ENCODE assay signal across 1 cellular context in the genomic region with DNA sequence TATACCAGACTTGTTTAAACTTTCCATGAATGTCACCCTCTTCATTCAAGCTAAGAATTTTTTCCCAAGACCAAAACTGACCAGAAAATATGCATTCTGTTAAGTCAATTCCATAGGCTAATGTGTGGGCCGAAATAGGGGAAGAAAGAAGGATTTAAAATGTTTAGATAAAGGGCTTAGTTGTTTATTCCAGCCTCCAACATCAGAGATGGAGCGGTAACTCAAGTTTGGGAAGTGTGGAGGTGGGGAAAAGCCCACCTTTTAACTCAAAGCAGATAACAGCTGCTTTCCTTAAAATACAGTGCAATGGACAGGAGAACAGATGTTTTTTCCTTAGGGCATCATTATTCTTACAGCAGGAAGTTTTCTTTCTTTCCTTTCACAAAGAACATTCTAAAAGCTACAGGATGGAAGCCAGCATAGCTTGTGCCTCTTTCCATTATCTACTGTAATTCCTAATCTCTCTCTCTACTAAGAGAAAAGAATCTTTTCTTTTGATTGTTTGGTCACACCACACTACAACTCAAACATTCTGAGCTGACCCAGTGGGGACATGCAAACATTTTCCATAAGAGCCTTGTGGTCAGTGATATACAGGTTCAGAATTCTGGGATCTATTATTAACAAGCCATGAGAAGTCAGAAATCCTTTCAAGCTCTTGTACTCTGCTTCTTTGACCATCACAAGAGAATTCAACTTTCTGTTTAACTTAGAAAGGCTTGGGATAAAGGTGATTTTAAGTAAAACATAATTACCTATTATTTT.
TF ChIP-seq lines count a peak whose summit lies in the region.

No MANE protein-coding gene starts in this region.

TF ChIP-seq in GM23338, 12 proteins besides CTCF, POLR2A, EP300 and RAD21 (continued from another document):
- TF ChIP-seq, protein P1, sequence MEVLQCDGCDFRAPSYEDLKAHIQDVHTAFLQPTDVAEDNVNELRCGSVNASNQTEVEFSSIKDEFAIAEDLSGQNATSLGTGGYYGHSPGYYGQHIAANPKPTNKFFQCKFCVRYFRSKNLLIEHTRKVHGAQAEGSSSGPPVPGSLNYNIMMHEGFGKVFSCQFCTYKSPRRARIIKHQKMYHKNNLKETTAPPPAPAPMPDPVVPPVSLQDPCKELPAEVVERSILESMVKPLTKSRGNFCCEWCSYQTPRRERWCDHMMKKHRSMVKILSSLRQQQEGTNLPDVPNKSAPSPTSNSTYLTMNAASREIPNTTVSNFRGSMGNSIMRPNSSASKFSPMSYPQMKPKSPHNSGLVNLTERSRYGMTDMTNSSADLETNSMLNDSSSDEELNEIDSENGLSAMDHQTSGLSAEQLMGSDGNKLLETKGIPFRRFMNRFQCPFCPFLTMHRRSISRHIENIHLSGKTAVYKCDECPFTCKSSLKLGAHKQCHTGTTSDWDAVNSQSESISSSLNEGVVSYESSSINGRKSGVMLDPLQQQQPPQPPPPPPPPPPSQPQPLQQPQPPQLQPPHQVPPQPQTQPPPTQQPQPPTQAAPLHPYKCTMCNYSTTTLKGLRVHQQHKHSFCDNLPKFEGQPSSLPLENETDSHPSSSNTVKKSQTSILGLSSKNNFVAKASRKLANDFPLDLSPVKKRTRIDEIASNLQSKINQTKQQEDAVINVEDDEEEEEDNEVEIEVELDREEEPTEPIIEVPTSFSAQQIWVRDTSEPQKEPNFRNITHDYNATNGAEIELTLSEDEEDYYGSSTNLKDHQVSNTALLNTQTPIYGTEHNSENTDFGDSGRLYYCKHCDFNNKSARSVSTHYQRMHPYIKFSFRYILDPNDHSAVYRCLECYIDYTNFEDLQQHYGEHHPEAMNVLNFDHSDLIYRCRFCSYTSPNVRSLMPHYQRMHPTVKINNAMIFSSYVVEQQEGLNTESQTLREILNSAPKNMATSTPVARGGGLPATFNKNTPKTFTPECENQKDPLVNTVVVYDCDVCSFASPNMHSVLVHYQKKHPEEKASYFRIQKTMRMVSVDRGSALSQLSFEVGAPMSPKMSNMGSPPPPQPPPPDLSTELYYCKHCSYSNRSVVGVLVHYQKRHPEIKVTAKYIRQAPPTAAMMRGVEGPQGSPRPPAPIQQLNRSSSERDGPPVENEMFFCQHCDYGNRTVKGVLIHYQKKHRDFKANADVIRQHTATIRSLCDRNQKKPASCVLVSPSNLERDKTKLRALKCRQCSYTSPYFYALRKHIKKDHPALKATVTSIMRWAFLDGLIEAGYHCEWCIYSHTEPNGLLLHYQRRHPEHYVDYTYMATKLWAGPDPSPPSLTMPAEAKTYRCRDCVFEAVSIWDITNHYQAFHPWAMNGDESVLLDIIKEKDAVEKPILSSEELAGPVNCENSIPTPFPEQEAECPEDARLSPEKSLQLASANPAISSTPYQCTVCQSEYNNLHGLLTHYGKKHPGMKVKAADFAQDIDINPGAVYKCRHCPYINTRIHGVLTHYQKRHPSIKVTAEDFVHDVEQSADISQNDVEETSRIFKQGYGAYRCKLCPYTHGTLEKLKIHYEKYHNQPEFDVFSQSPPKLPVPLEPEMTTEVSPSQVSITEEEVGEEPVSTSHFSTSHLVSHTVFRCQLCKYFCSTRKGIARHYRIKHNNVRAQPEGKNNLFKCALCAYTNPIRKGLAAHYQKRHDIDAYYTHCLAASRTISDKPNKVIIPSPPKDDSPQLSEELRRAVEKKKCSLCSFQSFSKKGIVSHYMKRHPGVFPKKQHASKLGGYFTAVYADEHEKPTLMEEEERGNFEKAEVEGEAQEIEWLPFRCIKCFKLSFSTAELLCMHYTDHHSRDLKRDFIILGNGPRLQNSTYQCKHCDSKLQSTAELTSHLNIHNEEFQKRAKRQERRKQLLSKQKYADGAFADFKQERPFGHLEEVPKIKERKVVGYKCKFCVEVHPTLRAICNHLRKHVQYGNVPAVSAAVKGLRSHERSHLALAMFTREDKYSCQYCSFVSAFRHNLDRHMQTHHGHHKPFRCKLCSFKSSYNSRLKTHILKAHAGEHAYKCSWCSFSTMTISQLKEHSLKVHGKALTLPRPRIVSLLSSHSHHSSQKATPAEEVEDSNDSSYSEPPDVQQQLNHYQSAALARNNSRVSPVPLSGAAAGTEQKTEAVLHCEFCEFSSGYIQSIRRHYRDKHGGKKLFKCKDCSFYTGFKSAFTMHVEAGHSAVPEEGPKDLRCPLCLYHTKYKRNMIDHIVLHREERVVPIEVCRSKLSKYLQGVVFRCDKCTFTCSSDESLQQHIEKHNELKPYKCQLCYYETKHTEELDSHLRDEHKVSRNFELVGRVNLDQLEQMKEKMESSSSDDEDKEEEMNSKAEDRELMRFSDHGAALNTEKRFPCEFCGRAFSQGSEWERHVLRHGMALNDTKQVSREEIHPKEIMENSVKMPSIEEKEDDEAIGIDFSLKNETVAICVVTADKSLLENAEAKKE (CRISPR knock-in tag; IDR thresholded peaks at IDR 0.05), result no peak
- TF ChIP-seq ZNF331 (CRISPR knock-in tag; IDR thresholded peaks at IDR 0.05; ENCODE audit: low read depth) (no peak), STAT1 (IDR thresholded peaks at IDR 0.05; ENCODE audit: unreplicated experiment) (no peak), NANOG (IDR thresholded peaks at IDR 0.05; ENCODE audit: borderline replicate concordance) (no peak), POLR2AphosphoS5 (IDR thresholded peaks at IDR 0.05; ENCODE audit: low read depth) (no peak), ZNF114 (CRISPR knock-in tag; IDR thresholded peaks at IDR 0.05) (no peak), JUNB (IDR thresholded peaks at IDR 0.05; ENCODE audit: unreplicated experiment) (no peak), EZH2phosphoT487 (IDR thresholded peaks at IDR 0.05; ENCODE audit: unreplicated experiment) (no peak), CREB1 (CRISPR knock-in tag; IDR thresholded peaks at IDR 0.05; ENCODE audit: low read depth) (no peak), EZH2 (IDR thresholded peaks at IDR 0.05; ENCODE audit: low read depth, unreplicated experiment) (no peak)
- TF ChIP-seq, protein P2, sequence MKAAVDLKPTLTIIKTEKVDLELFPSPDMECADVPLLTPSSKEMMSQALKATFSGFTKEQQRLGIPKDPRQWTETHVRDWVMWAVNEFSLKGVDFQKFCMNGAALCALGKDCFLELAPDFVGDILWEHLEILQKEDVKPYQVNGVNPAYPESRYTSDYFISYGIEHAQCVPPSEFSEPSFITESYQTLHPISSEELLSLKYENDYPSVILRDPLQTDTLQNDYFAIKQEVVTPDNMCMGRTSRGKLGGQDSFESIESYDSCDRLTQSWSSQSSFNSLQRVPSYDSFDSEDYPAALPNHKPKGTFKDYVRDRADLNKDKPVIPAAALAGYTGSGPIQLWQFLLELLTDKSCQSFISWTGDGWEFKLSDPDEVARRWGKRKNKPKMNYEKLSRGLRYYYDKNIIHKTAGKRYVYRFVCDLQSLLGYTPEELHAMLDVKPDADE (IDR thresholded peaks at IDR 0.05), result no peak
